10 cellular contexts compared by ENCODE assay signal in the genomic region with DNA sequence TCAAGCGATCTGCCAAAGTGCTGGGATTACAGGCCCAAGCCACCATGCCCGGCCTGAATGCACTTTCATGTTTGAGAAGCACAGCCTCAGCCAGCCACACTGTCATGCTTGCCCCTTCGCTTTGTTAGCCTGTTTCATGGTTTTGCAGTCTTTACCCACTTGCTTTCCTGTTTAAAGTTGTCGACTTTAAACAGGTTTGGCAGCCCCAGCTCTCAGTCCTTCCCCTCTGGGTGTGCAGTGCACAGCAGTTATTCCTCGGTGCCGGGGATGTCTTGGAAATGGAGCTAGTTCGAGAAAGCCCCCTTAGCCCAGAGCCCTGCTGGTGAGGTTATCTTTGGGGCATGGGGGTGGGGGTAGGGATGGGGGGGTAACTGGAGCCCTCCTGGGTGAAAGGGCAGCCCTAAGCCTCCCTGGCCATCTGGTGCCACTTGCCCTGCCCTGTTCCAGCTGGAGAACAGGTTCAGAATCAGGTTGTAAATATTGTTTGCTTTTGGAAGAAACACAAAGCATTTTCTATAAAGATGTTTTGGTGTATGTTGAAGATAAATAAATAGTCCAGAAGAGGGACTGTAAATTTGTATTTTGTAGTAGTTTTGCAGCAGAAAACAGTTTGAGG. TPM values are rescaled to one million over a fixed set of nuclear protein-coding genes. Genes with fewer than 3 reads are reported as not detected.
DNase-seq lines count a peak whose midpoint lies in the region; ATAC-seq, FAIRE-seq and TF ChIP-seq lines count a peak whose summit lies in the region.
"Had no signal": no experiment of that assay in that cellular context is flagged by ENCODE, and none has a peak within 500 bp of the region (broad histone marks: within the 10 kb centered on the region; RNA-seq: fewer than 3 reads in every experiment).

No MANE protein-coding gene starts in this region.

- TF ChIP-seq CTCF in left lung (IDR thresholded peaks at IDR 0.05): no peak
- no peak for TF ChIP-seq CTCF in BE2C (IDR thresholded peaks at IDR 0.05; ENCODE audit: low read depth, low read length)

- no peak for FAIRE-seq in urothelium cell line (lab: Jason Lieb, UNC)
- FAIRE-seq: endometrium had no signal

- H3K36me3 ChIP-seq in left lung (peaks cover 0 to 44% of the 10 kb centered on the region in 2 donors), thymus (ENCODE audit: control insufficient read depth, insufficient read depth) (peaks cover 3% of the 10 kb centered on the region), BE2C (no peaks in the 10 kb centered on the region)

- H3K9me3 Mint-ChIP-seq in activated T-helper 2 cell treated with anti-CD3 and anti-CD28 coated beads, Interferon-gamma antibody, Interleukin-2, Interleukin-4, amounts not matched to agents 10 μg/mL and 5 μg/mL and 100 μg/mL, durations not matched to agents 14 hours and 24 hours and 36 hours: no peaks in the 10 kb centered on the region

- H3K36me3 Mint-ChIP-seq in activated T-helper 2 cell treated with anti-CD3 and anti-CD28 coated beads, Interferon-gamma antibody, Interleukin-2, Interleukin-4, amounts not matched to agents 10 μg/mL and 5 μg/mL and 100 μg/mL, durations not matched to agents 14 hours and 24 hours and 36 hours (ENCODE audit: low read depth): peaks cover 41% of the 10 kb centered on the region

- H3K27me3 ChIP-seq in left lung (no peaks in the 10 kb centered on the region), thymus (ENCODE audit: control insufficient read depth, insufficient read depth) (no peaks in the 10 kb centered on the region), BE2C (no peaks in the 10 kb centered on the region)

- H3K27ac ChIP-seq in left lung (peak overlapping the region; percentile 71 to 98), thymus (ENCODE audit: low read depth) (peak overlapping the region; percentile 96)

- ATAC-seq in left lung: peak; percentile 6
- no peak for ATAC-seq in HG02884 (IDR thresholded peaks at IDR 0.05; ENCODE audit: unreplicated experiment)

- WGBS in thymus: 49% methylated on average over 7 of the region's 7 CpGs

- H3K4me3 Mint-ChIP-seq in activated T-helper 2 cell treated with anti-CD3 and anti-CD28 coated beads, Interferon-gamma antibody, Interleukin-2, Interleukin-4, amounts not matched to agents 10 μg/mL and 5 μg/mL and 100 μg/mL, durations not matched to agents 14 hours and 24 hours and 36 hours (ENCODE audit: low read depth): peak overlapping the region; percentile 63

- DNase-seq in activated effector memory CD4-positive, alpha-beta T cell treated with anti-CD3 and anti-CD28 coated beads, Interleukin-2, amount 50 U/mL, for 16 hours: peak; percentile 70
- DNase-seq in activated effector memory CD4-positive, alpha-beta T cell treated with Interleukin-2 at 50 U/mL for 16 hours: no peak
- no peak for DNase-seq in activated T-helper 2 cell treated with anti-CD3 and anti-CD28 coated beads, Interferon-gamma antibody, Interleukin-2, Interleukin-4, amounts not matched to agents 10 μg/mL and 5 μg/mL and 100 μg/mL, durations not matched to agents 14 hours and 24 hours and 36 hours (ENCODE audit: low spot score)
- DNase-seq in left lung (no peak), urothelium cell line (ENCODE audit: low spot score) (no peak), BE2C (no peak)
- DNase-seq: IMR-90 had no signal

- no peaks in the 10 kb centered on the region for H3K27me3 Mint-ChIP-seq in activated T-helper 2 cell treated with anti-CD3 and anti-CD28 coated beads, Interferon-gamma antibody, Interleukin-2, Interleukin-4, amounts not matched to agents 10 μg/mL and 5 μg/mL and 100 μg/mL, durations not matched to agents 14 hours and 24 hours and 36 hours (ENCODE audit: low read depth)

- intact Hi-C loops in activated T-helper 2 cell treated with anti-CD3 and anti-CD28 coated beads, Interferon-gamma antibody, Interleukin-2, Interleukin-4, amounts not matched to agents 10 μg/mL and 5 μg/mL and 100 μg/mL, durations not matched to agents 14 hours and 24 hours and 36 hours (cut with micrococcal nuclease): loop anchor here (2.0 kb wide), 1 partner anchor 36 kb away; no protein-coding TSS in a partner anchor
- intact Hi-C loops in left lung (cut with DNase I): no loop called here

- H3K9me3 ChIP-seq in left lung: no peaks in the 10 kb centered on the region
- no peaks in the 10 kb centered on the region for H3K9me3 ChIP-seq in thymus (ENCODE audit: control insufficient read depth)
- no peaks in the 10 kb centered on the region for H3K9me3 ChIP-seq in BE2C

- peak overlapping the region; percentile 91 for H3K27ac Mint-ChIP-seq in activated T-helper 2 cell treated with anti-CD3 and anti-CD28 coated beads, Interferon-gamma antibody, Interleukin-2, Interleukin-4, amounts not matched to agents 10 μg/mL and 5 μg/mL and 100 μg/mL, durations not matched to agents 14 hours and 24 hours and 36 hours

- H3K4me3 ChIP-seq in left lung: peak overlapping the region in 1 of 2 donors; percentile 13
- H3K4me3 ChIP-seq in thymus (ENCODE audit: low read length): peak overlapping the region; percentile 49
- H3K4me3 ChIP-seq in BE2C (ENCODE audit: low read depth, low read length): no peak overlapping the region

- H3K4me1 ChIP-seq in left lung: peaks cover 60 to 100% of the 10 kb centered on the region in 2 donors
- peaks cover 81% of the 10 kb centered on the region for H3K4me1 ChIP-seq in thymus (ENCODE audit: control insufficient read depth, insufficient read depth, low read length)
- H3K4me1 ChIP-seq in BE2C: no peaks in the 10 kb centered on the region; the same call in 1 of the 2 replicates

- H3K4me1 Mint-ChIP-seq in activated T-helper 2 cell treated with anti-CD3 and anti-CD28 coated beads, Interferon-gamma antibody, Interleukin-2, Interleukin-4, amounts not matched to agents 10 μg/mL and 5 μg/mL and 100 μg/mL, durations not matched to agents 14 hours and 24 hours and 36 hours (ENCODE audit: low read depth): peaks cover 93% of the 10 kb centered on the region

RNA-seq across cellular contexts. Expression of a gene that starts 14.8 kb away (rescaled TPM):
- 45.4 and 51.1 TPM in 2 replicates for total RNA-seq in activated T-helper 2 cell treated with anti-CD3 and anti-CD28 coated beads, Interferon-gamma antibody, Interleukin-2, Interleukin-4, amounts not matched to agents 10 μg/mL and 5 μg/mL and 100 μg/mL, durations not matched to agents 14 hours and 24 hours and 36 hours
- total RNA-seq in left lung: 100 to 1,000 TPM; 116 to 158 TPM
- polyA plus RNA-seq in thymus: 60.0 TPM
- polyA plus RNA-seq in BE2C (2012; ENCODE audit: insufficient read depth, insufficient read length, low read depth): 29.9 TPM
